ENCODE assay signal across 1 cellular context in genomic region chr10:123323884-123324283, GRCh38.
TF ChIP-seq lines count a peak whose summit lies in the region.

No MANE protein-coding gene starts in this region.

TF ChIP-seq in GM12878, 131 proteins besides CTCF, POLR2A, EP300 and RAD21 (continued from another document and continues in another):
- TF ChIP-seq SMAD1 (IDR thresholded peaks at IDR 0.05; ENCODE audit: low read depth, partially characterized antibody): no peak
- no peak for TF ChIP-seq PRDM15 (CRISPR knock-in tag; IDR thresholded peaks at IDR 0.05)
- 0 out of 2 replicates have a peak, but pooled peaks have one; percentile 19 for TF ChIP-seq ATF2 (IDR thresholded peaks at IDR 0.05; ENCODE audit: low read length)
- TF ChIP-seq TARDBP (IDR thresholded peaks at IDR 0.05; ENCODE audit: borderline replicate concordance): no peak
- TF ChIP-seq, protein P1, sequence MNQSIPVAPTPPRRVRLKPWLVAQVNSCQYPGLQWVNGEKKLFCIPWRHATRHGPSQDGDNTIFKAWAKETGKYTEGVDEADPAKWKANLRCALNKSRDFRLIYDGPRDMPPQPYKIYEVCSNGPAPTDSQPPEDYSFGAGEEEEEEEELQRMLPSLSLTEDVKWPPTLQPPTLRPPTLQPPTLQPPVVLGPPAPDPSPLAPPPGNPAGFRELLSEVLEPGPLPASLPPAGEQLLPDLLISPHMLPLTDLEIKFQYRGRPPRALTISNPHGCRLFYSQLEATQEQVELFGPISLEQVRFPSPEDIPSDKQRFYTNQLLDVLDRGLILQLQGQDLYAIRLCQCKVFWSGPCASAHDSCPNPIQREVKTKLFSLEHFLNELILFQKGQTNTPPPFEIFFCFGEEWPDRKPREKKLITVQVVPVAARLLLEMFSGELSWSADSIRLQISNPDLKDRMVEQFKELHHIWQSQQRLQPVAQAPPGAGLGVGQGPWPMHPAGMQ (IDR thresholded peaks at IDR 0.05; ENCODE audit: borderline replicate concordance): no peak
- TF ChIP-seq USF2 (IDR thresholded peaks at IDR 0.05; ENCODE audit: borderline replicate concordance, low read depth, low read length): no peak
- peak; percentile 53; the same call in 1 of the 2 replicates for TF ChIP-seq NR2F1 (conservative IDR thresholded peaks at IDR 0.05)
- TF ChIP-seq CREB1 (IDR thresholded peaks at IDR 0.05; ENCODE audit: low read depth): peak; percentile 92
- TF ChIP-seq NFYA (IDR thresholded peaks at IDR 0.05; ENCODE audit: borderline replicate concordance, low read depth, low read length): no peak
- TF ChIP-seq, protein P2, sequence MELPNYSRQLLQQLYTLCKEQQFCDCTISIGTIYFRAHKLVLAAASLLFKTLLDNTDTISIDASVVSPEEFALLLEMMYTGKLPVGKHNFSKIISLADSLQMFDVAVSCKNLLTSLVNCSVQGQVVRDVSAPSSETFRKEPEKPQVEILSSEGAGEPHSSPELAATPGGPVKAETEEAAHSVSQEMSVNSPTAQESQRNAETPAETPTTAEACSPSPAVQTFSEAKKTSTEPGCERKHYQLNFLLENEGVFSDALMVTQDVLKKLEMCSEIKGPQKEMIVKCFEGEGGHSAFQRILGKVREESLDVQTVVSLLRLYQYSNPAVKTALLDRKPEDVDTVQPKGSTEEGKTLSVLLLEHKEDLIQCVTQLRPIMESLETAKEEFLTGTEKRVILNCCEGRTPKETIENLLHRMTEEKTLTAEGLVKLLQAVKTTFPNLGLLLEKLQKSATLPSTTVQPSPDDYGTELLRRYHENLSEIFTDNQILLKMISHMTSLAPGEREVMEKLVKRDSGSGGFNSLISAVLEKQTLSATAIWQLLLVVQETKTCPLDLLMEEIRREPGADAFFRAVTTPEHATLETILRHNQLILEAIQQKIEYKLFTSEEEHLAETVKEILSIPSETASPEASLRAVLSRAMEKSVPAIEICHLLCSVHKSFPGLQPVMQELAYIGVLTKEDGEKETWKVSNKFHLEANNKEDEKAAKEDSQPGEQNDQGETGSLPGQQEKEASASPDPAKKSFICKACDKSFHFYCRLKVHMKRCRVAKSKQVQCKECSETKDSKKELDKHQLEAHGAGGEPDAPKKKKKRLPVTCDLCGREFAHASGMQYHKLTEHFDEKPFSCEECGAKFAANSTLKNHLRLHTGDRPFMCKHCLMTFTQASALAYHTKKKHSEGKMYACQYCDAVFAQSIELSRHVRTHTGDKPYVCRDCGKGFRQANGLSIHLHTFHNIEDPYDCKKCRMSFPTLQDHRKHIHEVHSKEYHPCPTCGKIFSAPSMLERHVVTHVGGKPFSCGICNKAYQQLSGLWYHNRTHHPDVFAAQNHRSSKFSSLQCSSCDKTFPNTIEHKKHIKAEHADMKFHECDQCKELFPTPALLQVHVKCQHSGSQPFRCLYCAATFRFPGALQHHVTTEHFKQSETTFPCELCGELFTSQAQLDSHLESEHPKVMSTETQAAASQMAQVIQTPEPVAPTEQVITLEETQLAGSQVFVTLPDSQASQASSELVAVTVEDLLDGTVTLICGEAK (IDR thresholded peaks at IDR 0.05; ENCODE audit: borderline replicate concordance): no peak
- peak; percentile 27; the same call in 1 of the 2 replicates for TF ChIP-seq MTA2 (IDR thresholded peaks at IDR 0.05; ENCODE audit: low read depth)
- no peak for TF ChIP-seq YY1 (IDR thresholded peaks at IDR 0.05; ENCODE audit: low read depth, low read length)
- TF ChIP-seq, protein P3, sequence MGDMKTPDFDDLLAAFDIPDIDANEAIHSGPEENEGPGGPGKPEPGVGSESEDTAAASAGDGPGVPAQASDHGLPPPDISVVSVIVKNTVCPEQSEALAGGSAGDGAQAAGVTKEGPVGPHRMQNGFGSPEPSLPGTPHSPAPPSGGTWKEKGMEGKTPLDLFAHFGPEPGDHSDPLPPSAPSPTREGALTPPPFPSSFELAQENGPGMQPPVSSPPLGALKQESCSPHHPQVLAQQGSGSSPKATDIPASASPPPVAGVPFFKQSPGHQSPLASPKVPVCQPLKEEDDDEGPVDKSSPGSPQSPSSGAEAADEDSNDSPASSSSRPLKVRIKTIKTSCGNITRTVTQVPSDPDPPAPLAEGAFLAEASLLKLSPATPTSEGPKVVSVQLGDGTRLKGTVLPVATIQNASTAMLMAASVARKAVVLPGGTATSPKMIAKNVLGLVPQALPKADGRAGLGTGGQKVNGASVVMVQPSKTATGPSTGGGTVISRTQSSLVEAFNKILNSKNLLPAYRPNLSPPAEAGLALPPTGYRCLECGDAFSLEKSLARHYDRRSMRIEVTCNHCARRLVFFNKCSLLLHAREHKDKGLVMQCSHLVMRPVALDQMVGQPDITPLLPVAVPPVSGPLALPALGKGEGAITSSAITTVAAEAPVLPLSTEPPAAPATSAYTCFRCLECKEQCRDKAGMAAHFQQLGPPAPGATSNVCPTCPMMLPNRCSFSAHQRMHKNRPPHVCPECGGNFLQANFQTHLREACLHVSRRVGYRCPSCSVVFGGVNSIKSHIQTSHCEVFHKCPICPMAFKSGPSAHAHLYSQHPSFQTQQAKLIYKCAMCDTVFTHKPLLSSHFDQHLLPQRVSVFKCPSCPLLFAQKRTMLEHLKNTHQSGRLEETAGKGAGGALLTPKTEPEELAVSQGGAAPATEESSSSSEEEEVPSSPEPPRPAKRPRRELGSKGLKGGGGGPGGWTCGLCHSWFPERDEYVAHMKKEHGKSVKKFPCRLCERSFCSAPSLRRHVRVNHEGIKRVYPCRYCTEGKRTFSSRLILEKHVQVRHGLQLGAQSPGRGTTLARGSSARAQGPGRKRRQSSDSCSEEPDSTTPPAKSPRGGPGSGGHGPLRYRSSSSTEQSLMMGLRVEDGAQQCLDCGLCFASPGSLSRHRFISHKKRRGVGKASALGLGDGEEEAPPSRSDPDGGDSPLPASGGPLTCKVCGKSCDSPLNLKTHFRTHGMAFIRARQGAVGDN (IDR thresholded peaks at IDR 0.05): no peak
- no peak for TF ChIP-seq SIN3A (IDR thresholded peaks at IDR 0.05; ENCODE audit: low read depth, low read length)
- no peak for TF ChIP-seq ZNF217 (IDR thresholded peaks at IDR 0.05)
- TF ChIP-seq EGR1 (IDR thresholded peaks at IDR 0.05; ENCODE audit: borderline replicate concordance in 1 of 2, low read depth in 2 of 2, low read length in 2 of 2): no peak
- TF ChIP-seq, protein P4, sequence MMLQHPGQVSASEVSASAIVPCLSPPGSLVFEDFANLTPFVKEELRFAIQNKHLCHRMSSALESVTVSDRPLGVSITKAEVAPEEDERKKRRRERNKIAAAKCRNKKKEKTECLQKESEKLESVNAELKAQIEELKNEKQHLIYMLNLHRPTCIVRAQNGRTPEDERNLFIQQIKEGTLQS (IDR thresholded peaks at IDR 0.05; ENCODE audit: borderline replicate concordance, extremely low read depth, low read depth, low read length): no peak
- TF ChIP-seq KDM1A (IDR thresholded peaks at IDR 0.05; ENCODE audit: borderline replicate concordance): no peak
- TF ChIP-seq IKZF1 (conservative IDR thresholded peaks at IDR 0.05): no peak; the same call in 1 of the 2 replicates
- TF ChIP-seq DPF2 (IDR thresholded peaks at IDR 0.05): no peak
- TF ChIP-seq WRNIP1 (IDR thresholded peaks at IDR 0.05; ENCODE audit: borderline replicate concordance, low read depth, low read length): no peak
- TF ChIP-seq RFX5 (IDR thresholded peaks at IDR 0.05; ENCODE audit: low read depth, low read length): no peak
- no peak for TF ChIP-seq MAX (IDR thresholded peaks at IDR 0.05; ENCODE audit: low read depth, low read length)
- TF ChIP-seq CEBPZ (IDR thresholded peaks at IDR 0.05; ENCODE audit: low read depth, low read length): no peak
- no peak for TF ChIP-seq CBX5 (IDR thresholded peaks at IDR 0.05; ENCODE audit: low read depth)
- no peak for TF ChIP-seq SREBF2 (IDR thresholded peaks at IDR 0.05; ENCODE audit: low read length)
- no peak for TF ChIP-seq KLF5 (IDR thresholded peaks at IDR 0.05; ENCODE audit: partially characterized antibody)
- no peak for TF ChIP-seq LARP7 (IDR thresholded peaks at IDR 0.05)
- TF ChIP-seq FOS (IDR thresholded peaks at IDR 0.05; ENCODE audit: borderline replicate concordance, extremely low read depth, insufficient read length): no peak
- no peak for TF ChIP-seq SIX5 (IDR thresholded peaks at IDR 0.05; ENCODE audit: low read depth, low read length, severe bottlenecking)
- no peak for TF ChIP-seq SPI1 (IDR thresholded peaks at IDR 0.05; ENCODE audit: borderline replicate concordance, insufficient read depth, low read depth, low read length)
- peak; percentile 33 for TF ChIP-seq SKIL (IDR thresholded peaks at IDR 0.05; ENCODE audit: low read depth, poor library complexity, severe bottlenecking)
- TF ChIP-seq SREBF1 (IDR thresholded peaks at IDR 0.05; ENCODE audit: low read length): no peak
- no peak for TF ChIP-seq ZNF622 (IDR thresholded peaks at IDR 0.05)
- TF ChIP-seq HCFC1 (IDR thresholded peaks at IDR 0.05; ENCODE audit: low read length): no peak
- TF ChIP-seq GABPA (IDR thresholded peaks at IDR 0.05; ENCODE audit: low read depth): no peak
- TF ChIP-seq CEBPB (IDR thresholded peaks at IDR 0.05; ENCODE audit: borderline replicate concordance in 1 of 2, low read depth in 2 of 2, low read length in 2 of 2): no peak
- 0 out of 2 replicates have a peak, but pooled peaks have one; percentile 28 for TF ChIP-seq ATF7 (IDR thresholded peaks at IDR 0.05; ENCODE audit: low read depth)
